Comparison of ENCODE assay signal across 12 cellular contexts in genomic region chr21:36792505-36792967, GRCh38.
A peak's percentile ranks its signal among the peaks of the same experiment; 100 is the strongest.
DNase-seq lines count a peak whose midpoint lies in the region; ATAC-seq lines count a peak whose summit lies in the region.
"Had no signal": no experiment of that assay in that cellular context is flagged by ENCODE, and none has a peak within 500 bp of the region (broad histone marks: within the 10 kb centered on the region; RNA-seq: fewer than 3 reads in every experiment).

No MANE protein-coding gene starts in this region.

- H3K27ac ChIP-seq in right cardiac atrium (ENCODE audit: low read length), result no peak overlapping the region
- H3K27ac ChIP-seq: C4-2B, heart right ventricle, left lung, neural progenitor cell had no signal

- DNase-seq in Right ventricle myocardium superior (no peak), right cardiac atrium (no peak), NCI-H2196 treated with DMSO at 0.1 percent for 48 hours (lab: John Stamatoyannopoulos, UW; ENCODE audit: unreplicated experiment) (peak; percentile 26), dermis blood vessel endothelial cell (peak; percentile 35), T-helper 1 cell (no peak), AG20443 (ENCODE audit: low spot score) (no peak), Kasumi-1 (lab: John Stamatoyannopoulos, UW) (no peak)
- DNase-seq: left lung had no signal

- no peak overlapping the region for H3K4me3 ChIP-seq in right cardiac atrium (ENCODE audit: low read length)
- H3K4me3 ChIP-seq: left lung had no signal

- no peaks in the 10 kb centered on the region for H3K27me3 ChIP-seq in right cardiac atrium (ENCODE audit: control insufficient read depth, insufficient read depth)
- H3K27me3 ChIP-seq: heart right ventricle, left lung had no signal

- no peaks in the 10 kb centered on the region for H3K4me1 ChIP-seq in right cardiac atrium (ENCODE audit: control insufficient read depth, insufficient read depth, low read length)
- H3K4me1 ChIP-seq: left lung had no signal

- 51% methylated on average over 6 of the region's 6 CpGs for WGBS in right cardiac atrium

- peak; percentile 25 for ATAC-seq in Right ventricle myocardium superior (ENCODE audit: poor library complexity)
- ATAC-seq in right cardiac atrium, result no peak
- no peak for ATAC-seq in GM18511 (IDR thresholded peaks at IDR 0.05; ENCODE audit: unreplicated experiment)
- ATAC-seq: left lung had no signal

- intact Hi-C loops in Right ventricle myocardium superior (cut with DNase I), result no loop called here
- intact Hi-C loops in right cardiac atrium (cut with DNase I), result no loop called here

- no peaks in the 10 kb centered on the region for H3K9me3 ChIP-seq in right cardiac atrium (ENCODE audit: control insufficient read depth, low read length)

Comparison
In these comparisons a context has a peak if more than half of its experiments do, and no peak if none do; other contexts are left out.
1. DNase-seq: peak in NCI-H2196 treated with DMSO at 0.1 percent for 48 hours (single experiment) and dermis blood vessel endothelial cell (single experiment); none in Right ventricle myocardium superior (single experiment), right cardiac atrium (0 of 3), T-helper 1 cell (0 of 5), AG20443 (single experiment) and Kasumi-1 (0 of 2).